Comparison of ENCODE assay signal across 8 cellular contexts in the genomic region with DNA sequence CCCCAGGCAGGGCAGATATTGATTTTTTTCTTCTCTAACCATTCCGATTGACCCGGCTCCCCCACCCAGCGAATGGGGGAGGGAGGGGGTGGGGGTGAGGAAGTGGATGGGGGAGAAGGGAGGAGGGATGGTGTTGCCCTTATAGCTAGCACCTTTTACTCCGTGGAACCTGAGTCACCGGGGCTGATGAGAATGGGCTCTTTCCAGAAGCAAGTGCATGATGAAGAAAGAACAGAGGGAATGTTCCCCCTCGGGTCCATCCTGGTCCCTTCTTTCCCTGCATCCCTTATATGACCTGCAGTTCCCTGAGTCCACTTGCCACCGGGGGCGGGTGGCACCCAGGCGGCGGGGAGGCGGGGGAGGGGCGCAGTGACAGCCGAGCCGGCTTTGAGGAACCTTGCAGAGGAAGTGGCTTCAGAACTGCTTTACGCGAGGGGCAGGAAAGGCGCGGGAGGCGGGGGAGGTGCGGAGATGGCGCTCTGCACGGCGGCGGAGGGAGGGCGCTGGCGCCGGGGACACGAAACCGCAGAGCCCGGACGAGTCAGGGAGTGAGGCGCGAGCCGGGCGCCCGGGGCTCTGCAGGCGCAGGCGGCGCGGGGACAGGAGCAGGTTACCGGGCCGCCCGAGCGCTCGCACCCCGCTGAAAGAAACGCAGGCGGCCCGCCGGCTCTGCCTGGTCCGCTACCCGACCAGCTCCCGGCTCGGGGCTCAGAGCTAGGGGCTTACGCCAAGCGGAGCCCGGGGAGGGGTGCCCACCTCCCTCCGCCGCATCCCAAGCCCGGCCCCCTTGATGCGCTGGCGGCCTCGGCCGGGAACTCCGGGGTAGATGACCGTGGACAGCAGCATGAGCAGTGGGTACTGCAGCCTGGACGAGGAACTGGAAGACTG. TPM values are rescaled to one million over a fixed set of nuclear protein-coding genes. Genes with fewer than 3 reads are reported as not detected.
DNase-seq lines count a peak whose midpoint lies in the region; ATAC-seq and TF ChIP-seq lines count a peak whose summit lies in the region.

No MANE protein-coding gene starts in this region.

- no peaks in the 10 kb centered on the region for H3K9me3 Mint-ChIP-seq in central memory CD8-positive, alpha-beta T cell

- peaks cover 30% of the 10 kb centered on the region for H3K36me3 Mint-ChIP-seq in central memory CD8-positive, alpha-beta T cell (ENCODE audit: insufficient read depth)

- peak; percentile 79 for TF ChIP-seq POLR2A in GM15510 (IDR thresholded peaks at IDR 0.05; ENCODE audit: borderline replicate concordance, extremely low read depth, insufficient read length)

- ATAC-seq in HG02884 (IDR thresholded peaks at IDR 0.05; ENCODE audit: unreplicated experiment) (peak; percentile 44), left lobe of liver (peak; percentile 62)
- ATAC-seq in central memory CD8-positive, alpha-beta T cell (replicated peaks; ENCODE audit: extremely low read depth, poor library complexity, severe bottlenecking) = peak; percentile 77

- H3K27me3 Mint-ChIP-seq in central memory CD8-positive, alpha-beta T cell = no peaks in the 10 kb centered on the region

- H3K4me3 Mint-ChIP-seq in central memory CD8-positive, alpha-beta T cell = peak overlapping the region; percentile 95

- DNase-seq in NCI-H2227 (lab: John Stamatoyannopoulos, UW; ENCODE audit: unreplicated experiment) (peak; percentile 76), left lobe of liver (ENCODE audit: low spot score) (peak; percentile 75), epidermal melanocyte (ENCODE audit: insufficient read length, low spot score) (no peak)
- peak; percentile 84 for DNase-seq in activated CD4-positive, CD25-positive, alpha-beta regulatory T cell treated with anti-CD3 and anti-CD28 coated beads, Interleukin-2, amount 50 U/mL, for 72 hours
- DNase-seq in central memory CD8-positive, alpha-beta T cell (ENCODE audit: low spot score in 2 of 2) = peak; percentile 83 to 88
- DNase-seq in stimulated activated CD4-positive, alpha-beta T cell treated with anti-CD3 and anti-CD28 coated beads, Interleukin-2, amount 100 ng/mL, for 24 hours = peak; percentile 87 to 92

- H3K4me1 Mint-ChIP-seq in central memory CD8-positive, alpha-beta T cell = peaks cover 76% of the 10 kb centered on the region

- peak overlapping the region; percentile 83 for H3K27ac Mint-ChIP-seq in central memory CD8-positive, alpha-beta T cell (ENCODE audit: low read depth)

RNA-seq across cellular contexts. Expression of a gene that starts 49.7 kb away (rescaled TPM):
- 13.1 TPM for total RNA-seq in left lobe of liver

RNA-seq across cellular contexts. Expression of a gene that starts 55.3 kb away (rescaled TPM):
- total RNA-seq in left lobe of liver = 19.2 TPM
